In genomic region chr9:106885451-106885850, GRCh38 we compare ENCODE assay signal across 12 cellular contexts. TPM values are rescaled to one million over a fixed set of nuclear protein-coding genes. Genes with fewer than 3 reads are reported as not detected.
DNase-seq lines count a peak whose midpoint lies in the region; ATAC-seq, FAIRE-seq and TF ChIP-seq lines count a peak whose summit lies in the region.
"Had no signal": no experiment of that assay in that cellular context is flagged by ENCODE, and none has a peak within 500 bp of the region (broad histone marks: within the 10 kb centered on the region; RNA-seq: fewer than 3 reads in every experiment).

No MANE protein-coding gene starts in this region.

- H3K27ac Mint-ChIP-seq in astrocyte (ENCODE audit: unreplicated experiment), result peak overlapping the region; percentile 62
- H3K27ac Mint-ChIP-seq: GM23338 had no signal

- no peak for ATAC-seq in HG03469 (IDR thresholded peaks at IDR 0.05; ENCODE audit: unreplicated experiment)
- ATAC-seq: GM23338 had no signal

- intact Hi-C loops in esophagus muscularis mucosa (cut with DNase I), result no loop called here

- no peaks in the 10 kb centered on the region for H3K27me3 ChIP-seq in astrocyte (ENCODE audit: insufficient read depth, low read length)
- no peaks in the 10 kb centered on the region for H3K27me3 ChIP-seq in hepatocyte
- H3K27me3 ChIP-seq in esophagus muscularis mucosa, result no peaks in the 10 kb centered on the region
- H3K27me3 ChIP-seq: heart right ventricle had no signal

- no peaks in the 10 kb centered on the region for H3K27me3 Mint-ChIP-seq in astrocyte (ENCODE audit: low read depth, unreplicated experiment)

- TF ChIP-seq CTCF in HFF-Myc (IDR thresholded peaks at IDR 0.05; ENCODE audit: low read depth, low read length, missing control alignments) (no peak), astrocyte (IDR thresholded peaks at IDR 0.05; ENCODE audit: insufficient read depth, low read depth, low read length) (no peak), hepatocyte (IDR thresholded peaks at IDR 0.05; ENCODE audit: poor library complexity) (no peak), esophagus muscularis mucosa (IDR thresholded peaks at IDR 0.05) (no peak)

- peak; percentile 68 for FAIRE-seq in astrocyte (lab: Jason Lieb, UNC)

- H3K4me2 ChIP-seq in astrocyte (ENCODE audit: low read length), result peak overlapping the region; percentile 0
- no peak overlapping the region for H3K4me2 ChIP-seq in hepatocyte
- H3K4me2 ChIP-seq: GM23338 had no signal

- H3K4me3 ChIP-seq in HFF-Myc (replicated peaks; ENCODE audit: low read depth, low read length) (no peak overlapping the region), astrocyte (ENCODE audit: insufficient read depth, low read depth, low read length) (no peak overlapping the region), hepatocyte (no peak overlapping the region), esophagus muscularis mucosa (no peak overlapping the region)
- H3K4me3 ChIP-seq: GM23338, heart right ventricle had no signal

- no peak for TF ChIP-seq EP300 in esophagus muscularis mucosa (IDR thresholded peaks at IDR 0.05)

- H3K4me3 Mint-ChIP-seq in astrocyte (ENCODE audit: unreplicated experiment), result no peak overlapping the region
- H3K4me3 Mint-ChIP-seq: GM23338 had no signal

- no peak overlapping the region for H2AFZ ChIP-seq in astrocyte (ENCODE audit: low read depth, low read length)
- no peak overlapping the region for H2AFZ ChIP-seq in hepatocyte
- H2AFZ ChIP-seq: GM23338 had no signal

- H3K79me2 ChIP-seq in astrocyte (ENCODE audit: insufficient read depth, low read length) (peaks cover 93% of the 10 kb centered on the region), hepatocyte (peaks cover 97% of the 10 kb centered on the region)

- H3K27ac ChIP-seq in astrocyte (ENCODE audit: low read depth, low read length) (no peak overlapping the region), hepatocyte (peak overlapping the region; percentile 52), esophagus muscularis mucosa (replicated peaks in 1 of 4) (no peak overlapping the region)

- H3K4me1 ChIP-seq in astrocyte (ENCODE audit: insufficient read depth, low read length) (peaks cover 11% of the 10 kb centered on the region), hepatocyte (ENCODE audit: insufficient read depth) (peaks cover 38% of the 10 kb centered on the region), esophagus muscularis mucosa (peaks cover 30 to 63% (median 52%) of the 10 kb centered on the region in 4 donors)

- peak; percentile 71 for DNase-seq in HFF-Myc (ENCODE audit: extremely low read depth, low read depth)
- peak; percentile 75 for DNase-seq in astrocyte (ENCODE audit: low read depth)
- DNase-seq in hepatocyte (ENCODE audit: low spot score), result peak; percentile 31
- peak; percentile 85 for DNase-seq in stromal cell of bone marrow (ENCODE audit: low read depth)
- no peak for DNase-seq in HuH-7.5 (ENCODE audit: low spot score)
- no peak for DNase-seq in esophagus muscularis mucosa (ENCODE audit: extremely low spot score)
- DNase-seq: activated T-cell treated with anti-CD3 and anti-CD28 coated beads for 4 hours; heart right ventricle; NCI-H774; stimulated activated naive CD4-positive, alpha-beta T cell had no signal

- peaks cover 42% of the 10 kb centered on the region for H4K20me1 ChIP-seq in astrocyte (ENCODE audit: insufficient read depth, low read length)
- peaks cover 17% of the 10 kb centered on the region for H4K20me1 ChIP-seq in hepatocyte (ENCODE audit: insufficient read depth, poor library complexity, severe bottlenecking)

- H3K36me3 Mint-ChIP-seq in astrocyte (ENCODE audit: low read depth, unreplicated experiment), result peaks cover 21% of the 10 kb centered on the region

- 72% methylated on average over 2 of the region's 2 CpGs for WGBS in hepatocyte (ENCODE audit: low lambda C conversion rate, missing lambda C conversion rate)
- WGBS in esophagus muscularis mucosa, result 26% methylated on average over 2 of the region's 2 CpGs

- no peak overlapping the region for H3K9ac ChIP-seq in astrocyte (ENCODE audit: low read length)

- peaks cover 4% of the 10 kb centered on the region for H3K9me3 Mint-ChIP-seq in astrocyte (ENCODE audit: unreplicated experiment)
- H3K9me3 Mint-ChIP-seq: GM23338 had no signal

- no peaks in the 10 kb centered on the region for H3K9me2 ChIP-seq in hepatocyte (replicated peaks; ENCODE audit: insufficient read depth)

- H3K9me3 ChIP-seq in astrocyte (ENCODE audit: insufficient read depth, low read depth, low read length) (no peaks in the 10 kb centered on the region), hepatocyte (ENCODE audit: low read depth) (no peaks in the 10 kb centered on the region), esophagus muscularis mucosa (no peaks in the 10 kb centered on the region)
- H3K9me3 ChIP-seq: heart right ventricle had no signal

- H3K4me1 Mint-ChIP-seq in astrocyte (ENCODE audit: low read depth, unreplicated experiment), result peaks cover 74% of the 10 kb centered on the region

- no peak for TF ChIP-seq POLR2A in esophagus muscularis mucosa (IDR thresholded peaks at IDR 0.05; ENCODE audit: low read depth)

- H3K36me3 ChIP-seq in astrocyte (ENCODE audit: insufficient read depth, low read length) (no peaks in the 10 kb centered on the region), hepatocyte (replicated peaks; ENCODE audit: insufficient read depth, low read depth) (no peaks in the 10 kb centered on the region), esophagus muscularis mucosa (no peaks in the 10 kb centered on the region)
- H3K36me3 ChIP-seq: heart right ventricle had no signal

RNA-seq across cellular contexts. Expression of gene ZNF462, which starts 22.5 kb away (rescaled TPM):
- 98.4 and 126 TPM in 2 replicates for total RNA-seq in astrocyte
- total RNA-seq in hepatocyte, result 13.8 and 27.5 TPM in 2 replicates
- 7.8 and 8.6 TPM in 2 replicates for polyA plus RNA-seq in hepatocyte
- total RNA-seq in esophagus muscularis mucosa, result 10 to 100 TPM; 24.5 to 38.6 (median 34.6) TPM

Comparison
In these comparisons a context has a peak if more than half of its experiments do, and no peak if none do; other contexts are left out.
1. DNase-seq: peak in HFF-Myc (single experiment), astrocyte (single experiment), hepatocyte (single experiment) and stromal cell of bone marrow (single experiment); none in HuH-7.5 (single experiment) and esophagus muscularis mucosa (single experiment).